13 cellular contexts compared by ENCODE assay signal in genomic region chr1:22751124-22751531, GRCh38. TPM values are rescaled to one million over a fixed set of nuclear protein-coding genes. Genes with fewer than 3 reads are reported as not detected.
A peak's percentile ranks its signal among the peaks of the same experiment; 100 is the strongest.
DNase-seq lines count a peak whose midpoint lies in the region; ATAC-seq, FAIRE-seq and TF ChIP-seq lines count a peak whose summit lies in the region.
"Had no signal": no experiment of that assay in that cellular context is flagged by ENCODE, and none has a peak within 500 bp of the region (broad histone marks: within the 10 kb centered on the region; RNA-seq: fewer than 3 reads in every experiment).

No MANE protein-coding gene starts in this region.

- DNase-seq in HepG2 (ENCODE audit: low spot score) (no peak), right lobe of liver (no peak), lung (ENCODE audit: low spot score) (peak; percentile 42), occipital lobe (lab: John Stamatoyannopoulos, UW) (no peak), dedifferentiated amniotic fluid mesenchymal stem cell (ENCODE audit: extremely low spot score) (no peak), NCI-H2227 treated with DMSO at 0.1 percent for 48 hours (lab: John Stamatoyannopoulos, UW) (no peak), AML-193 (lab: John Stamatoyannopoulos, UW) (no peak)
- DNase-seq: activated T-cell treated with anti-CD3 and anti-CD28 coated beads, Interleukin-2, amount 50 U/mL, for 72 hours; central memory CD4-positive, alpha-beta T cell; gastrocnemius medialis; MV-4-11; RPMI8226 had no signal

- H3K4me3 ChIP-seq in HepG2 (replicated peaks in 1 of 3; ENCODE audit: insufficient read depth in 1 of 3, low read depth in 2 of 3, low read length in 3 of 3) (no peak overlapping the region), right lobe of liver (no peak overlapping the region), lung (no peak overlapping the region)
- H3K4me3 ChIP-seq: gastrocnemius medialis had no signal

- H3K36me3 ChIP-seq in HepG2 (replicated peaks in 1 of 2; ENCODE audit: control insufficient read depth in 1 of 2, insufficient read depth in 2 of 2, low read length in 2 of 2) (no peaks in the 10 kb centered on the region), right lobe of liver (no peaks in the 10 kb centered on the region), lung (ENCODE audit: control insufficient read depth in 2 of 2, insufficient read depth in 2 of 2, low read length in 2 of 2) (no peaks in the 10 kb centered on the region)
- H3K36me3 ChIP-seq: gastrocnemius medialis had no signal

- no peaks in the 10 kb centered on the region for H4K20me1 ChIP-seq in HepG2 (ENCODE audit: insufficient read depth, low read length)

- TF ChIP-seq POLR2A in HepG2 (IDR thresholded peaks at IDR 0.05; ENCODE audit: insufficient read depth in 1 of 2, low read depth in 2 of 2, low read length in 2 of 2) (no peak), right lobe of liver (IDR thresholded peaks at IDR 0.05) (no peak)

- TF ChIP-seq EP300 in HepG2 (IDR thresholded peaks at IDR 0.05; ENCODE audit: low read depth in 2 of 2, low read length in 2 of 2) (no peak), HepG2 (CRISPR knock-in tag; IDR thresholded peaks at IDR 0.05; ENCODE audit: borderline replicate concordance) (no peak)

- POLR2A ChIA-PET in HepG2 (lab: Yijun Ruan, JAX): no interaction called here

- H3K27me3 ChIP-seq in HepG2 (ENCODE audit: control insufficient read depth in 1 of 2, insufficient read depth in 2 of 2, low read length in 2 of 2): peaks cover 0 to 2% of the 10 kb centered on the region in 2 experiments; a peak in 1 of 5 replicates
- no peaks in the 10 kb centered on the region for H3K27me3 ChIP-seq in right lobe of liver
- no peaks in the 10 kb centered on the region for H3K27me3 ChIP-seq in lung (ENCODE audit: control insufficient read depth, insufficient read depth)
- H3K27me3 ChIP-seq: gastrocnemius medialis had no signal

- ATAC-seq in HepG2 (no peak), right lobe of liver (no peak), lung (ENCODE audit: insufficient read depth, low FRiP score) (peak; percentile 15)

- H3K4me2 ChIP-seq in HepG2 (ENCODE audit: low read depth, low read length): no peak overlapping the region

- H3K79me2 ChIP-seq in HepG2 (ENCODE audit: insufficient read depth, low read length): no peaks in the 10 kb centered on the region

- H3K27ac ChIP-seq in HepG2 (ENCODE audit: extremely low read length, insufficient read depth, low read length) (no peak overlapping the region), right lobe of liver (no peak overlapping the region), VCaP (peak overlapping the region; percentile 56), lung (ENCODE audit: low read depth in 1 of 2, low read length in 1 of 2) (peak overlapping the region; percentile 1 to 59)

- TF ChIP-seq RAD21 in HepG2 (CRISPR knock-in tag; IDR thresholded peaks at IDR 0.05): no peak

- WGBS in HepG2 (ENCODE audit: low lambda C conversion rate): 33% methylated on average over 1 of the region's 6 CpGs
- WGBS in right lobe of liver (ENCODE audit: insufficient coverage, low coverage, low lambda C conversion rate, missing lambda C conversion rate): 80% methylated on average over 1 of the region's 6 CpGs
- WGBS in lung, 2 donors: 64 to 93% methylated on average over 6 of the region's 6 CpGs

- no TSS peak for BruUV-seq in HepG2 (replicated peaks; lab: Mats Ljungman, UMichigan)

- H2AFZ ChIP-seq in HepG2 (ENCODE audit: low read length): no peak overlapping the region

- intact Hi-C loops in HepG2 (cut with micrococcal nuclease; ENCODE audit: unreplicated experiment) (no loop called here), right lobe of liver (cut with DNase I) (no loop called here)

- H3K9ac ChIP-seq in HepG2 (ENCODE audit: insufficient read depth, low read depth, low read length): no peak overlapping the region

- 0 out of 2 replicates have a peak, but pooled peaks cover 2% of the 10 kb centered on the region for H3K4me1 ChIP-seq in HepG2 (ENCODE audit: insufficient read depth, low read length)
- H3K4me1 ChIP-seq in right lobe of liver: peaks cover 0 to 6% (median 0%) of the 10 kb centered on the region in 4 donors
- peaks cover 3 to 5% of the 10 kb centered on the region in 2 donors for H3K4me1 ChIP-seq in lung (ENCODE audit: control insufficient read depth in 2 of 2, insufficient read depth in 2 of 2, low read length in 2 of 2)
- H3K4me1 ChIP-seq: gastrocnemius medialis had no signal

- in situ Hi-C loops in HepG2 (cut with HindIII; ENCODE audit: extremely low pct_ligation_motif_present, low pct_unique_long_range_greater_than_20kb): no loop called here

- TF ChIP-seq CTCF in HepG2 (CRISPR knock-in tag; IDR thresholded peaks at IDR 0.05) (no peak), right lobe of liver (IDR thresholded peaks at IDR 0.05) (no peak), VCaP (conservative IDR thresholded peaks at IDR 0.05) (peak; percentile 36; the same call in 1 of the 2 replicates), lung (IDR thresholded peaks at IDR 0.05; ENCODE audit: control extremely low read depth, extremely low read depth) (no peak)

- H3K9me3 ChIP-seq in HepG2 (ENCODE audit: low read length) (no peaks in the 10 kb centered on the region), right lobe of liver (no peaks in the 10 kb centered on the region), lung (ENCODE audit: control insufficient read depth in 2 of 2, insufficient read depth in 1 of 2, low read length in 1 of 2) (no peaks in the 10 kb centered on the region)
- H3K9me3 ChIP-seq: gastrocnemius medialis had no signal

- no peak for FAIRE-seq in HepG2 (lab: Jason Lieb, UNC)

- CTCF ChIA-PET in HepG2 (lab: Yijun Ruan, JAX; ENCODE audit: low intra/inter-chr PET ratio, low total read pairs): no interaction called here

TF ChIP-seq in HepG2, 621 proteins besides CTCF, POLR2A, EP300 and RAD21:
- TF ChIP-seq ZNF768 (CRISPR knock-in tag; IDR thresholded peaks at IDR 0.05): peak; percentile 65; the same call in 1 of the 2 replicates
- TF ChIP-seq, protein P1, sequence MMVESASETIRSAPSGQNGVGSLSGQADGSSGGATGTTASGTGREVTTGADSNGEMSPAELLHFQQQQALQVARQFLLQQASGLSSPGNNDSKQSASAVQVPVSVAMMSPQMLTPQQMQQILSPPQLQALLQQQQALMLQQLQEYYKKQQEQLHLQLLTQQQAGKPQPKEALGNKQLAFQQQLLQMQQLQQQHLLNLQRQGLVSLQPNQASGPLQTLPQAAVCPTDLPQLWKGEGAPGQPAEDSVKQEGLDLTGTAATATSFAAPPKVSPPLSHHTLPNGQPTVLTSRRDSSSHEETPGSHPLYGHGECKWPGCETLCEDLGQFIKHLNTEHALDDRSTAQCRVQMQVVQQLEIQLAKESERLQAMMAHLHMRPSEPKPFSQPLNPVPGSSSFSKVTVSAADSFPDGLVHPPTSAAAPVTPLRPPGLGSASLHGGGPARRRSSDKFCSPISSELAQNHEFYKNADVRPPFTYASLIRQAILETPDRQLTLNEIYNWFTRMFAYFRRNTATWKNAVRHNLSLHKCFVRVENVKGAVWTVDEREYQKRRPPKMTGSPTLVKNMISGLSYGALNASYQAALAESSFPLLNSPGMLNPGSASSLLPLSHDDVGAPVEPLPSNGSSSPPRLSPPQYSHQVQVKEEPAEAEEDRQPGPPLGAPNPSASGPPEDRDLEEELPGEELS (CRISPR knock-in tag; IDR thresholded peaks at IDR 0.05): no peak

RNA-seq across cellular contexts. Expression of gene EPHB2, which starts 40.5 kb away (rescaled TPM):
- total RNA-seq in HepG2 (2016; rRNA removed; fragmentation: Illumina TruSeq; extraction: Trizol): 0.11 TPM in 1 of 2 replicates, not detected in the other
- not detected in 2 replicates for total RNA-seq in HepG2 (2016; cell fraction: cytosol; rRNA removed; fragmentation: Illumina TruSeq; extraction: Trizol; ENCODE audit: low read depth)
- total RNA-seq in HepG2 (2016; cell fraction: insoluble cytoplasmic fraction; rRNA removed; fragmentation: Illumina TruSeq; extraction: Trizol): not detected in 2 replicates
- 0.06 TPM in 1 of 2 replicates, not detected in the other for total RNA-seq in HepG2 (2016; cell fraction: membrane; rRNA removed; fragmentation: Illumina TruSeq; extraction: Trizol)
- not detected in 2 replicates for total RNA-seq in HepG2 (2016; cell fraction: nucleus; rRNA removed; fragmentation: Illumina TruSeq; extraction: Trizol)
- polyA plus RNA-seq in HepG2 (2011; rRNA removed): 0.03 TPM in 2 replicates
- not detected in 2 replicates for polyA plus RNA-seq in HepG2 (2011; cell fraction: cytosol; rRNA removed)
- polyA plus RNA-seq in HepG2 (2011; cell fraction: nucleus; rRNA removed): 0.03 TPM in 1 of 2 replicates, not detected in the other
- polyA plus RNA-seq in HepG2 (2012): not detected in 2 replicates
- polyA plus RNA-seq in HepG2 (2016; cell fraction: cytosol; fragmentation: Illumina TruSeq; extraction: Trizol; ENCODE audit: low read depth): not detected in 2 replicates
- polyA plus RNA-seq in HepG2 (2016; cell fraction: insoluble cytoplasmic fraction; fragmentation: Illumina TruSeq; extraction: Trizol; ENCODE audit: low read depth): not detected in 2 replicates
- not detected in 2 replicates for polyA plus RNA-seq in HepG2 (2016; cell fraction: membrane; fragmentation: Illumina TruSeq; extraction: Trizol; ENCODE audit: low read depth)
- polyA plus RNA-seq in HepG2 (2016; cell fraction: nucleus; fragmentation: Illumina TruSeq; extraction: Trizol; ENCODE audit: insufficient read depth, low read depth): not detected in 2 replicates
- 0.78 and 4.6 TPM in 2 replicates for polyA minus RNA-seq in HepG2 (2011; rRNA and poly(A)+ RNA removed; ENCODE audit: low replicate concordance)
- not detected in 2 replicates for polyA minus RNA-seq in HepG2 (2011; cell fraction: cytosol; rRNA and poly(A)+ RNA removed)
- polyA minus RNA-seq in HepG2 (2011; cell fraction: nucleus; rRNA and poly(A)+ RNA removed): not detected in 2 replicates
- 1 to 10 TPM in 2 of 6 experiments, under 1 TPM in 4; 0.24 to 1.8 (median 0.62) TPM for total RNA-seq in right lobe of liver
- total RNA-seq in lung: 1 to 10 TPM; 6.7 to 8.5 TPM
- polyA plus RNA-seq in lung: 1 to 10 TPM; 1.2 to 4.8 TPM
- total RNA-seq in occipital lobe: 34.9 TPM

Comparison
In these comparisons a context has a peak if more than half of its experiments do, and no peak if none do; other contexts are left out.
1. H3K27ac ChIP-seq: peak in VCaP (single experiment) and lung (2 of 2); none in HepG2 (single experiment) and right lobe of liver (0 of 3).